ENCODE assay signal across 15 cellular contexts in genomic region chr4:2357821-2358745, GRCh38.
"Had no signal": no experiment of that assay in that cellular context is flagged by ENCODE, and none has a peak within 500 bp of the region (broad histone marks: within the 10 kb centered on the region; RNA-seq: fewer than 3 reads in every experiment).

No MANE protein-coding gene starts in this region.

- H3K27me3 Mint-ChIP-seq: activated CD8-positive, alpha-beta memory T cell treated with anti-CD3 and anti-CD28 coated beads, Interleukin-2, amount 10 ng/mL, durations not matched to agents 7 days and 5 days; activated naive CD8-positive, alpha-beta T cell treated with anti-CD3 and anti-CD28 coated beads, Interleukin-2, amount 50 U/mL, for 24 hours had no signal

- DNase-seq: activated CD4-positive, alpha-beta T cell treated with anti-CD3 and anti-CD28 coated beads for 1 hour; activated CD4-positive, alpha-beta T cell treated with anti-CD3 and anti-CD28 coated beads, Interleukin-2, amount 50 U/mL, for 48 hours; activated CD8-positive, alpha-beta memory T cell treated with anti-CD3 and anti-CD28 coated beads, Interleukin-2, amount 10 ng/mL, durations not matched to agents 7 days and 5 days; activated gamma-delta T cell treated with Interleukin-2 at 50 U/mL for 16 hours; activated naive CD8-positive, alpha-beta T cell treated with anti-CD3 and anti-CD28 coated beads, Interleukin-2, amount 50 U/mL, for 24 hours; activated T-cell treated with anti-CD3 and anti-CD28 coated beads, Interleukin-2, amount 50 U/mL, for 4 hours; foreskin melanocyte; retina; small intestine; SW 1271; thyroid gland had no signal

- H3K36me3 Mint-ChIP-seq: activated CD8-positive, alpha-beta memory T cell treated with anti-CD3 and anti-CD28 coated beads, Interleukin-2, amount 10 ng/mL, durations not matched to agents 7 days and 5 days; memory B cell had no signal

- H3K4me3 Mint-ChIP-seq: activated CD8-positive, alpha-beta memory T cell treated with anti-CD3 and anti-CD28 coated beads, Interleukin-2, amount 10 ng/mL, durations not matched to agents 7 days and 5 days; activated naive CD8-positive, alpha-beta T cell treated with anti-CD3 and anti-CD28 coated beads, Interleukin-2, amount 50 U/mL, for 24 hours; activated T-cell treated with anti-CD3 and anti-CD28 coated beads, Interleukin-2, amount 50 U/mL, for 4 hours; memory B cell; stimulated activated effector memory CD8-positive, alpha-beta T cell treated with anti-CD3 and anti-CD28 coated beads, Interleukin-12 subunit alpha, Interleukin-12 subunit beta, amount 100 ng/mL, for 72 hours; T-helper 2 cell treated with Interferon-gamma antibody and Interleukin-4, amounts not matched to agents 5 μg/mL and 100 μg/mL, for 36 hours had no signal

- H3K27ac Mint-ChIP-seq: activated CD8-positive, alpha-beta memory T cell treated with anti-CD3 and anti-CD28 coated beads, Interleukin-2, amount 10 ng/mL, durations not matched to agents 7 days and 5 days; activated naive CD8-positive, alpha-beta T cell treated with anti-CD3 and anti-CD28 coated beads, Interleukin-2, amount 50 U/mL, for 24 hours; memory B cell; T-helper 2 cell treated with Interferon-gamma antibody and Interleukin-4, amounts not matched to agents 5 μg/mL and 100 μg/mL, for 36 hours had no signal

- ATAC-seq: activated CD8-positive, alpha-beta memory T cell treated with anti-CD3 and anti-CD28 coated beads, Interleukin-2, amount 10 ng/mL, durations not matched to agents 7 days and 5 days; activated naive CD8-positive, alpha-beta T cell treated with anti-CD3 and anti-CD28 coated beads, Interleukin-2, amount 50 U/mL, for 24 hours; activated T-cell treated with anti-CD3 and anti-CD28 coated beads, Interleukin-2, amount 50 U/mL, for 4 hours; left lobe of liver; stimulated activated effector memory CD8-positive, alpha-beta T cell treated with anti-CD3 and anti-CD28 coated beads, Interleukin-12 subunit alpha, Interleukin-12 subunit beta, amount 100 ng/mL, for 72 hours had no signal

- H3K9me3 Mint-ChIP-seq: activated naive CD8-positive, alpha-beta T cell treated with anti-CD3 and anti-CD28 coated beads, Interleukin-2, amount 50 U/mL, for 24 hours; activated T-cell treated with anti-CD3 and anti-CD28 coated beads, Interleukin-2, amount 50 U/mL, for 4 hours; memory B cell; stimulated activated effector memory CD8-positive, alpha-beta T cell treated with anti-CD3 and anti-CD28 coated beads, Interleukin-12 subunit alpha, Interleukin-12 subunit beta, amount 100 ng/mL, for 72 hours; T-helper 2 cell treated with Interferon-gamma antibody and Interleukin-4, amounts not matched to agents 5 μg/mL and 100 μg/mL, for 36 hours had no signal
